1 cellular context compared by ENCODE assay signal in the genomic region with DNA sequence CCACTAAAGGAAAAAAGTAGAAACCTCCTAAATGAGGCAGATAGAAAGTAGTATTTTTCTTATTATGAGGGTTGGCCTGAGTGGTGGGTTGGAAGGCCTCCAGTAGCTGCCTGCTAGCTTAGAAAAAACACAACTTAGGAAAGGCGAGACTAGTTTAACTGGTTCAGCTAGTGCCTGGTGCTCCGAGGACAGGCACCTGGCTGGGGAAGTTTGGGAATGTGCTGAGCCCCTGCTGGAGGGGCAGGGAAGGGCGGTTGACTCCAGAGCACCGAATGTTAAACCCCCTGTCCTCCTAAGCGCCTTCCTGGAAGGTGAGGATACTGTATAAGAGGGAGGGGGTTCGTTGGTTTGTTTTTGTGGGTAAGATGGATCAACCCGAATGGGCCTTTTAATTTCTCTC.
TF ChIP-seq lines count a peak whose summit lies in the region.

No MANE protein-coding gene starts in this region.

TF ChIP-seq in GM23338, 12 proteins besides CTCF, POLR2A, EP300 and RAD21 (continued from another document):
- TF ChIP-seq, protein P1, sequence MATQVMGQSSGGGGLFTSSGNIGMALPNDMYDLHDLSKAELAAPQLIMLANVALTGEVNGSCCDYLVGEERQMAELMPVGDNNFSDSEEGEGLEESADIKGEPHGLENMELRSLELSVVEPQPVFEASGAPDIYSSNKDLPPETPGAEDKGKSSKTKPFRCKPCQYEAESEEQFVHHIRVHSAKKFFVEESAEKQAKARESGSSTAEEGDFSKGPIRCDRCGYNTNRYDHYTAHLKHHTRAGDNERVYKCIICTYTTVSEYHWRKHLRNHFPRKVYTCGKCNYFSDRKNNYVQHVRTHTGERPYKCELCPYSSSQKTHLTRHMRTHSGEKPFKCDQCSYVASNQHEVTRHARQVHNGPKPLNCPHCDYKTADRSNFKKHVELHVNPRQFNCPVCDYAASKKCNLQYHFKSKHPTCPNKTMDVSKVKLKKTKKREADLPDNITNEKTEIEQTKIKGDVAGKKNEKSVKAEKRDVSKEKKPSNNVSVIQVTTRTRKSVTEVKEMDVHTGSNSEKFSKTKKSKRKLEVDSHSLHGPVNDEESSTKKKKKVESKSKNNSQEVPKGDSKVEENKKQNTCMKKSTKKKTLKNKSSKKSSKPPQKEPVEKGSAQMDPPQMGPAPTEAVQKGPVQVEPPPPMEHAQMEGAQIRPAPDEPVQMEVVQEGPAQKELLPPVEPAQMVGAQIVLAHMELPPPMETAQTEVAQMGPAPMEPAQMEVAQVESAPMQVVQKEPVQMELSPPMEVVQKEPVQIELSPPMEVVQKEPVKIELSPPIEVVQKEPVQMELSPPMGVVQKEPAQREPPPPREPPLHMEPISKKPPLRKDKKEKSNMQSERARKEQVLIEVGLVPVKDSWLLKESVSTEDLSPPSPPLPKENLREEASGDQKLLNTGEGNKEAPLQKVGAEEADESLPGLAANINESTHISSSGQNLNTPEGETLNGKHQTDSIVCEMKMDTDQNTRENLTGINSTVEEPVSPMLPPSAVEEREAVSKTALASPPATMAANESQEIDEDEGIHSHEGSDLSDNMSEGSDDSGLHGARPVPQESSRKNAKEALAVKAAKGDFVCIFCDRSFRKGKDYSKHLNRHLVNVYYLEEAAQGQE (IDR thresholded peaks at IDR 0.05; ENCODE audit: unreplicated experiment), result no peak
- TF ChIP-seq ZNF331 (CRISPR knock-in tag; IDR thresholded peaks at IDR 0.05; ENCODE audit: low read depth) (no peak), NANOG (IDR thresholded peaks at IDR 0.05; ENCODE audit: borderline replicate concordance) (no peak), JUNB (IDR thresholded peaks at IDR 0.05; ENCODE audit: unreplicated experiment) (no peak), EZH2 (IDR thresholded peaks at IDR 0.05; ENCODE audit: low read depth, unreplicated experiment) (no peak), POLR2AphosphoS5 (IDR thresholded peaks at IDR 0.05; ENCODE audit: low read depth) (no peak)
